In genomic region chr4:41714601-41715000, GRCh38 we compare ENCODE assay signal across 9 cellular contexts. TPM values are rescaled to one million over a fixed set of nuclear protein-coding genes. Genes with fewer than 3 reads are reported as not detected.
"Had no signal": no experiment of that assay in that cellular context is flagged by ENCODE, and none has a peak within 500 bp of the region (broad histone marks: within the 10 kb centered on the region; RNA-seq: fewer than 3 reads in every experiment).

No MANE protein-coding gene starts in this region.

- DNase-seq: GOT3, H7, HFFc6, KBM-7 had no signal

- H3K4me3 Mint-ChIP-seq: HFFc6, IgD-negative memory B cell had no signal

- H3K36me3 Mint-ChIP-seq: IgD-negative memory B cell had no signal

- H3K4me3 ChIP-seq: HAP-1 had no signal

- ATAC-seq: HCT116 had no signal

- H3K27ac Mint-ChIP-seq: HFFc6, IgD-negative memory B cell had no signal

- H3K4me1 Mint-ChIP-seq: IgD-negative memory B cell had no signal

- H3K36me3 ChIP-seq: HAP-1 had no signal

RNA-seq across cellular contexts. Expression of gene PHOX2B, which starts 33.9 kb away (rescaled TPM):
- total RNA-seq: H4, H7, HFFc6, HT-29 had no signal
- polyA plus RNA-seq: IgD-negative memory B cell had no signal
